ENCODE assay signal across 24 cellular contexts in the genomic region with DNA sequence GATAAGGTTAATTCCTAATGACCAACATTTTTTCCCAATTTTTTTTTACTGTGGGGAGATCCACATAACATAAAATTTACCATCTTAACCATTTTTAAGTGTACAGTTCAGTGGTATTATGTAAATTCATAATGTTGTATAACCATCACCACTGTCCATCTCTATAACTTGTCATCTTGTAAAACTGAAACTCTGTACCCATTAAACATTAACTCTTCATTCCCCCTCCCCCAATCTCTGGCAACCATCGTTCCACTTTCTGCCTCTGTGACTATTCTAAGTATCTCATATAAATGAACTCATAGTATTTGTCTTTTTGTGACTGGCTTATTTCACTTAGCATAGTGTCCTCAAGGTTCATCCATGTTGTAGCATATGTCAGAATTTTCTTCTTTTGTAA.
"Had no signal": no experiment of that assay in that cellular context is flagged by ENCODE, and none has a peak within 500 bp of the region (broad histone marks: within the 10 kb centered on the region; RNA-seq: fewer than 3 reads in every experiment).

No MANE protein-coding gene starts in this region.

- H3K4me3 ChIP-seq: breast epithelium, coronary artery, esophagus squamous epithelium, gastrocnemius medialis, ovary, psoas muscle, right atrium auricular region, spleen, thoracic aorta, vagina had no signal

- H3K9me3 ChIP-seq: esophagus squamous epithelium, neutrophil, ovary had no signal

- H3K4me1 ChIP-seq: breast epithelium, esophagus squamous epithelium, gastrocnemius medialis, psoas muscle, right atrium auricular region, spleen, vagina had no signal

- H3K36me3 ChIP-seq: breast epithelium, esophagus squamous epithelium, gastrocnemius medialis, neutrophil, ovary, right atrium auricular region, spleen, thoracic aorta, vagina had no signal

- H3K27ac ChIP-seq: breast epithelium, coronary artery, esophagus squamous epithelium, gastrocnemius medialis, neutrophil, ovary, psoas muscle, right atrium auricular region, spleen, thoracic aorta, vagina had no signal

- DNase-seq: activated B cell treated with CpG ODN at 0.5 μM for 24 hours; activated CD4-positive, alpha-beta T cell treated with anti-CD3 and anti-CD28 coated beads for 36 hours; activated CD4-positive, alpha-beta T cell treated with anti-CD3 and anti-CD28 coated beads, Interleukin-2, amount 50 U/mL, for 48 hours; activated CD8-positive, alpha-beta memory T cell treated with anti-CD3 and anti-CD28 coated beads, Interleukin-2, amount 50 U/mL, for 48 hours; activated naive CD4-positive, alpha-beta T cell; activated naive CD8-positive, alpha-beta T cell treated with anti-CD3 and anti-CD28 coated beads for 36 hours; activated T-cell treated with anti-CD3 and anti-CD28 coated beads, Interleukin-2, amount 50 U/mL, for 4 hours; endodermal cell; esophagus squamous epithelium; gastrocnemius medialis; head of caudate nucleus; left cardiac atrium; ovary; psoas muscle; spleen; stimulated activated CD4-positive, alpha-beta T cell treated with anti-CD3 and anti-CD28 coated beads, Interleukin-4, amount 100 ng/mL, for 1 hour; stimulated activated naive CD4-positive, alpha-beta T cell had no signal

- H3K27me3 ChIP-seq: breast epithelium, esophagus squamous epithelium, gastrocnemius medialis, neutrophil, ovary, right atrium auricular region, vagina had no signal

- ATAC-seq: activated CD4-positive, alpha-beta T cell treated with anti-CD3 and anti-CD28 coated beads for 36 hours; activated T-cell treated with anti-CD3 and anti-CD28 coated beads, Interleukin-2, amount 50 U/mL, for 4 hours; gastrocnemius medialis; left cardiac atrium; natural killer cell treated with Interleukin-12 subunit alpha and Interleukin-12 subunit beta and Interleukin-15 and Interleukin-18, amount 100 ng/mL, for 72 hours; psoas muscle had no signal
